In the genomic region with DNA sequence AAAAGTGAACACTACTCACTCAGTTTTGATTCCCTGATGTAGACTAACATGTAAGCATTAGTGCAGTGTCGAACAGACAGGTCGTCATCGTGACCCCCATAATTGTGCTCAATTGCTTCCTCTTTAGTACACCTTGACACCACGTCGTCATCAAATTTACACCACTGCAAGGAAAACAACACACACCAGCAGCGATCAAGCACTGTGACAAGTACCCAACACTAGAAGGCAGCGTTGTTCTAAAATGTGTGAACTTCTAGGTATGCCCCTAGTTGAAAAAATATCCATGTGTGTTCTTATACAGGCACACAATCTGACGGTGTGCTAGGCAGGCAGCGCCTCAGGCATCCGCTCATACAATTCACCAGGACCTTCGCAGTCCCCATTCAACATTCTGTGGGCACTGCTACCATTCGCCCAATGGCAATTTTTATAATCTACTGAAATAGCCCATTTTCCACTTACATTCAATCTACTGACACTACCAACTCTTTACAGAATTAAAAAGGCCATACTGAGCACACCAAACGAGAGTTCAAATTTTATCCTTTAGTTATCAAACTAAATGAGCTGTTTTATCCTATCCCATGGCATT, we compare ENCODE assay signal across 9 cellular contexts. TPM values are rescaled to one million over a fixed set of nuclear protein-coding genes. Genes with fewer than 3 reads are reported as not detected.
DNase-seq lines count a peak whose midpoint lies in the region; ATAC-seq and TF ChIP-seq lines count a peak whose summit lies in the region.
"Had no signal": no experiment of that assay in that cellular context is flagged by ENCODE, and none has a peak within 500 bp of the region (broad histone marks: within the 10 kb centered on the region; RNA-seq: fewer than 3 reads in every experiment).

No MANE protein-coding gene starts in this region.

- no peak overlapping the region for H3K4me3 Mint-ChIP-seq in type B pancreatic cell

- H3K4me3 ChIP-seq in epithelial cell of esophagus (ENCODE audit: low read length): no peak overlapping the region

- no peaks in the 10 kb centered on the region for H3K9me3 Mint-ChIP-seq in type B pancreatic cell

- peak; percentile 25 for DNase-seq in AG08395 (ENCODE audit: low spot score)
- DNase-seq in NCI-H748 (lab: John Stamatoyannopoulos, UW; ENCODE audit: unreplicated experiment): peak; percentile 15
- peak; percentile 30 for DNase-seq in epithelial cell of esophagus (ENCODE audit: low read depth)
- no peak for DNase-seq in type B pancreatic cell (ENCODE audit: extremely low spot score, unreplicated experiment)
- no peak for DNase-seq in HuH-7.5 (ENCODE audit: low spot score)
- no peak for DNase-seq in central memory CD4-positive, alpha-beta T cell

- ATAC-seq in HG02885 (IDR thresholded peaks at IDR 0.05; ENCODE audit: poor library complexity, unreplicated experiment): no peak

- H3K27ac Mint-ChIP-seq in type B pancreatic cell: peak overlapping the region; percentile 28

- H3K4me1 Mint-ChIP-seq in type B pancreatic cell (ENCODE audit: unreplicated experiment): no peaks in the 10 kb centered on the region

- H3K36me3 Mint-ChIP-seq in type B pancreatic cell: peaks cover 35% of the 10 kb centered on the region

- no peaks in the 10 kb centered on the region for H3K27me3 Mint-ChIP-seq in type B pancreatic cell

- peak; percentile 40 for TF ChIP-seq CTCF in GM12874 (IDR thresholded peaks at IDR 0.05; ENCODE audit: insufficient read depth, low read depth, low read length)
- TF ChIP-seq CTCF in epithelial cell of esophagus (IDR thresholded peaks at IDR 0.05; ENCODE audit: insufficient read depth, low read depth, low read length, missing control alignments): peak; percentile 47
- TF ChIP-seq CTCF in type B pancreatic cell (conservative IDR thresholded peaks at IDR 0.05): peak; percentile 54

RNA-seq across cellular contexts. Expression of gene LITAFD, which starts 23.1 kb away (rescaled TPM):
- not detected in 2 replicates for total RNA-seq in type B pancreatic cell (ENCODE audit: low replicate concordance)
- total RNA-seq: temporal lobe had no signal

RNA-seq across cellular contexts. Expression of gene CARHSP1, which starts 36.5 kb away (rescaled TPM):
- total RNA-seq in type B pancreatic cell (ENCODE audit: low replicate concordance): 84.6 and 88.0 TPM in 2 replicates

RNA-seq across cellular contexts. Expression of gene USP7, which starts 58.4 kb away (rescaled TPM):
- total RNA-seq in type B pancreatic cell (ENCODE audit: low replicate concordance): 106 and 118 TPM in 2 replicates

Comparison
In these comparisons a context has a peak if more than half of its experiments do, and no peak if none do; other contexts are left out.
1. DNase-seq: peak in AG08395 (single experiment), NCI-H748 (single experiment) and epithelial cell of esophagus (single experiment); none in type B pancreatic cell (single experiment), HuH-7.5 (single experiment) and central memory CD4-positive, alpha-beta T cell (single experiment).
2. Peak in every context shown above with its lines, with median percentiles within 50 percentile points of each other: CTCF ChIP-seq.